ENCODE assay signal across 12 cellular contexts in the genomic region with DNA sequence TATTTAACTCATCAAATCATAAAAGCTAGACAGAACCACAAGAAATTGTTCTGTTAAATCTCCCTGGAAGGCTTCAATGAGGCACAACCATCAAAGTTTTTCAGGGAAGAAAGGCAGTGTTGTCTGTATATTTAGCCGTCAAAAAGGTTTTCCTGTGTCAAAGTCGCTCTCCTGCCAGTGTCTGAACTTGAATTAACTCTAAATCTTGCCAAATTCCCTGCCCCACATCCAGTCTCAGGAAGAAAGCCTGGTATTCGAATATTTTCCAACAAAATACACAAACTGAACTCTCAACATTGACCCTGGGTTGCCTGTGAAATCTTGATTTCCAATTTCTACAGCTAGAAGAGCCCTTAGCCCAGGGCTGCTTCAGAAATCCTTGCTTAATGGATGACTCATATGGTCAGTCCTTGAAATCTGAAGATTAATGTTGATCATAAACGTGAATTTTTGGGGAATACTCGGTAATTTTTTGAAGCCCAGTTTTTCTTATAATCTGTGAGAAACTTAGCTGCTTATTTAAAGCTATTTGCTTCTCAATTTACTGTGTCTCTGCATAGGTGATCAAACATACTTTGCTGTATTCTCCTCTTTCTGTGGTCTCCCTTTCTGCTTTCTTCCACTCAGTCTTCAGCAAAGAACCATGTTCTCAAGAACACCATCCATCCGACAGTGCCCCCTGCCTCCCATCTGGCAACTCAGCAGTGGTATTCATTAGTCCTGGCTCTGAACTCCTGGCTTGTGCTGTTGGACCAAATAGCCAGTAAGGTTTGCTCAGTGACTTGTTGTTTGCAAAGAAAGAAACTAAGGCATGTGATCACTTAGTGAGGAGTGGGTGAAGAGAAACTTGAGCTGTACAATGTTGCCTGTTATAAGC. TPM values are rescaled to one million over a fixed set of nuclear protein-coding genes. Genes with fewer than 3 reads are reported as not detected.
DNase-seq lines count a peak whose midpoint lies in the region; ATAC-seq, FAIRE-seq and TF ChIP-seq lines count a peak whose summit lies in the region.
"Had no signal": no experiment of that assay in that cellular context is flagged by ENCODE, and none has a peak within 500 bp of the region (broad histone marks: within the 10 kb centered on the region; RNA-seq: fewer than 3 reads in every experiment).

No MANE protein-coding gene starts in this region.

- H3K79me2 ChIP-seq in GM23248 (ENCODE audit: insufficient read depth), result no peaks in the 10 kb centered on the region

- H3K36me3 ChIP-seq in GM23248 (ENCODE audit: low read depth) (no peaks in the 10 kb centered on the region), ascending aorta (no peaks in the 10 kb centered on the region)

- intact Hi-C loops in ascending aorta (cut with DNase I), result no loop called here

- H3K4me2 ChIP-seq in A549 (no peak overlapping the region), GM23248 (ENCODE audit: unreplicated experiment) (peak overlapping the region; percentile 31)

- WGBS in A549 (ENCODE audit: missing lambda C conversion rate), result 58% methylated on average over 6 of the region's 6 CpGs
- WGBS in GM23248 (ENCODE audit: low coverage in 1 of 2, low lambda C conversion rate in 2 of 2, missing lambda C conversion rate in 2 of 2), 2 experiments, result 24 to 27% methylated on average over 6 of the region's 6 CpGs

- CTCF ChIA-PET in A549 (lab: Yijun Ruan, JAX), result interaction anchor here (1.2 to 1.9 kb wide), 3 partner anchors 146 to 167 kb away, joined by 4 to 5 read pairs (median 5); no protein-coding TSS in a partner anchor

- H2AFZ ChIP-seq in GM23248, result no peak overlapping the region; the same call in 1 of the 2 replicates

- FAIRE-seq in A549 (lab: Jason Lieb, UNC), result no peak

- no peaks in the 10 kb centered on the region for H3K9me2 ChIP-seq in GM23248 (ENCODE audit: insufficient read depth)

- H3K27me3 ChIP-seq in GM23248 (replicated peaks; ENCODE audit: insufficient read depth) (no peaks in the 10 kb centered on the region), ascending aorta (no peaks in the 10 kb centered on the region)

- no peak for TF ChIP-seq EP300 in A549 (IDR thresholded peaks at IDR 0.05)

- in situ Hi-C loops in GM23248 (cut with MboI), result no loop called here

- no peak overlapping the region for H3K9ac ChIP-seq in GM23248

- H4K20me1 ChIP-seq in GM23248 (ENCODE audit: insufficient read depth), result no peaks in the 10 kb centered on the region

- TF ChIP-seq POLR2A in A549 (IDR thresholded peaks at IDR 0.05; ENCODE audit: low read length), result no peak

- H3K4me3 ChIP-seq in A549, result no peak overlapping the region
- no peak overlapping the region for H3K4me3 ChIP-seq in GM23248
- H3K4me3 ChIP-seq in ascending aorta, result no peak overlapping the region

- TF ChIP-seq CTCF in A549 (IDR thresholded peaks at IDR 0.05), result no peak; the same call in 2 of the 3 replicates
- peak in 2 of 3 experiments; percentile 7 to 27 for TF ChIP-seq CTCF in ascending aorta (IDR thresholded peaks at IDR 0.05)

- DNase-seq in A549 (ENCODE audit: low read depth in 1 of 2, low spot score in 1 of 2) (peak in 1 of 2 experiments; percentile 33), GM23248 (peak; percentile 74), ascending aorta (ENCODE audit: low spot score in 2 of 2) (no peak), islet precursor cell (peak; percentile 63), NCI-H2029 treated with DMSO at 0.1 percent for 48 hours (lab: John Stamatoyannopoulos, UW) (no peak), kidney tubule cell (ENCODE audit: low spot score) (no peak)
- DNase-seq: CD4-positive, alpha-beta memory T cell; H7; NCI-H2081 treated with DMSO at 0.1 percent for 48 hours; right cardiac atrium had no signal

- POLR2A ChIA-PET in A549 (lab: Yijun Ruan, JAX), result no interaction called here

- peaks cover 48% of the 10 kb centered on the region for H3F3A ChIP-seq in GM23248 (ENCODE audit: insufficient read depth)

- H3K4me1 ChIP-seq in A549 (peaks cover 11% of the 10 kb centered on the region; the same call in 2 of the 3 replicates), GM23248 (ENCODE audit: insufficient read depth) (peaks cover 46% of the 10 kb centered on the region), ascending aorta (peaks cover 0 to 8% of the 10 kb centered on the region in 2 donors)

- TF ChIP-seq RAD21 in A549 (conservative IDR thresholded peaks at IDR 0.05 in 1 of 2, IDR thresholded peaks at IDR 0.05 in 1 of 2), result peak; percentile 31; a peak in 3 of 5 replicates

- H3K27ac ChIP-seq in A549 (no peak overlapping the region), GM23248 (peak overlapping the region; percentile 15; the same call in 1 of the 2 replicates), ascending aorta (no peak overlapping the region)

- no peaks in the 10 kb centered on the region for H3K9me3 ChIP-seq in A549
- no peaks in the 10 kb centered on the region for H3K9me3 ChIP-seq in GM23248 (ENCODE audit: low read depth)
- no peaks in the 10 kb centered on the region for H3K9me3 ChIP-seq in ascending aorta

- ATAC-seq in A549, result peak; percentile 63 to 81; a peak in 3 of 6 replicates
- ATAC-seq in GM19397 (IDR thresholded peaks at IDR 0.05; ENCODE audit: unreplicated experiment), result no peak
- no peak for ATAC-seq in HG03139 (IDR thresholded peaks at IDR 0.05; ENCODE audit: unreplicated experiment)

TF ChIP-seq in A549, 52 proteins besides CTCF, POLR2A, EP300 and RAD21:
- TF ChIP-seq, protein P1, sequence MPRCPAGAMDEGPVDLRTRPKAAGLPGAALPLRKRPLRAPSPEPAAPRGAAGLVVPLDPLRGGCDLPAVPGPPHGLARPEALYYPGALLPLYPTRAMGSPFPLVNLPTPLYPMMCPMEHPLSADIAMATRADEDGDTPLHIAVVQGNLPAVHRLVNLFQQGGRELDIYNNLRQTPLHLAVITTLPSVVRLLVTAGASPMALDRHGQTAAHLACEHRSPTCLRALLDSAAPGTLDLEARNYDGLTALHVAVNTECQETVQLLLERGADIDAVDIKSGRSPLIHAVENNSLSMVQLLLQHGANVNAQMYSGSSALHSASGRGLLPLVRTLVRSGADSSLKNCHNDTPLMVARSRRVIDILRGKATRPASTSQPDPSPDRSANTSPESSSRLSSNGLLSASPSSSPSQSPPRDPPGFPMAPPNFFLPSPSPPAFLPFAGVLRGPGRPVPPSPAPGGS (IDR thresholded peaks at IDR 0.05), result no peak
- TF ChIP-seq FOSL2 (IDR thresholded peaks at IDR 0.05) (no peak), FOSL2 (CRISPR knock-in tag; IDR thresholded peaks at IDR 0.05) (peak; percentile 46; the same call in 1 of the 2 replicates), SMC3 (IDR thresholded peaks at IDR 0.05) (0 out of 3 replicates have a peak, but pooled peaks have one; percentile 32)

RNA-seq across cellular contexts. Expression of a gene that starts 58.9 kb away (rescaled TPM):
- polyA plus RNA-seq in A549 (2011; rRNA removed), result 24.5 and 28.1 TPM in 2 replicates
- 6.0 and 6.8 TPM in 2 replicates for polyA plus RNA-seq in A549 (2012; cell fraction: cytosol; rRNA removed)
- 3.1 and 5.9 TPM in 2 replicates for polyA plus RNA-seq in A549 (2012; cell fraction: nucleus; rRNA removed)
- polyA plus RNA-seq in A549 (2017; fragmentation: RNase III; extraction: RNeasy Plus Mini Kit Qiagen cat#74134 plus additional on column Dnase treatment), result 6.3 to 11.0 TPM (median 8.7 TPM) in 3 replicates
- polyA minus RNA-seq in A549 (2011; rRNA and poly(A)+ RNA removed), result 13.5 and 13.6 TPM in 2 replicates
- 1,282 and 1,485 TPM in 2 replicates for total RNA-seq in GM23248 (2014; rRNA removed; shearing (Covaris generic))
- 1,378 and 1,415 TPM in 2 replicates for polyA plus RNA-seq in GM23248 (2016; fragmentation: Nextera tagmentation; extraction: Ambion mirVana)
- total RNA-seq in ascending aorta, result 15.3 TPM

Comparison
In these comparisons a context has a peak if more than half of its experiments do, and no peak if none do; other contexts are left out.
1. ATAC-seq: peak in A549 (2 of 2); none in GM19397 (single experiment) and HG03139 (single experiment).
2. DNase-seq: peak in GM23248 (single experiment) and islet precursor cell (single experiment); none in ascending aorta (0 of 2), NCI-H2029 treated with DMSO at 0.1 percent for 48 hours (single experiment) and kidney tubule cell (single experiment).
3. RNA of a gene that starts 58.9 kb away (total RNA-seq): 1,282 to 1,485 TPM in GM23248; 15.3 TPM in ascending aorta (single experiment); every median in the first group is over 10 times any median in the second.